ENCODE assay signal across 1 cellular context in the genomic region with DNA sequence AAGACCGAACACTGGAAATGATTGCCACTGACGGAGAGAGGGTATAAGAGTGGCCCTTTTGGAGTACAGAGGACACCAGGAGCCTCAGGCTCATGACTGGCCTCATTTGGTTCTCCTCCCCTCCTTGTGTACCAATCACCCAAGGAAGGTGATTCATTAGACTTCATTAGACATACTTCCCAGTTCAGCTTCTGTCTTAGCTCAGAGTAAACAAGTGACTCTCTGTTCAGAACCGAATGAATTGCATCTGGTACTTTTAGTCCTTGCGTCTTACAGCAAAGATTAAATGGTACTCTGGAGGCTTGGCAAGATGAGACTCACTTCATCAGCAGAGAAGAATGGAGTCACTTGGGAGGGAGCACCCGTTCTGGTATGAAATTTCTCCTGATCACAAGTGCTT.
TF ChIP-seq lines count a peak whose summit lies in the region.

No MANE protein-coding gene starts in this region.

TF ChIP-seq in IMR-90, 13 proteins besides CTCF, POLR2A, EP300 and RAD21 (continued from another document):
- TF ChIP-seq CHD1 (IDR thresholded peaks at IDR 0.05; ENCODE audit: low read depth, low read length) (no peak), RFX5 (IDR thresholded peaks at IDR 0.05; ENCODE audit: low read depth, low read length) (no peak), NFE2L2 (IDR thresholded peaks at IDR 0.05; ENCODE audit: low read depth, low read length) (no peak)
- TF ChIP-seq, protein P1, sequence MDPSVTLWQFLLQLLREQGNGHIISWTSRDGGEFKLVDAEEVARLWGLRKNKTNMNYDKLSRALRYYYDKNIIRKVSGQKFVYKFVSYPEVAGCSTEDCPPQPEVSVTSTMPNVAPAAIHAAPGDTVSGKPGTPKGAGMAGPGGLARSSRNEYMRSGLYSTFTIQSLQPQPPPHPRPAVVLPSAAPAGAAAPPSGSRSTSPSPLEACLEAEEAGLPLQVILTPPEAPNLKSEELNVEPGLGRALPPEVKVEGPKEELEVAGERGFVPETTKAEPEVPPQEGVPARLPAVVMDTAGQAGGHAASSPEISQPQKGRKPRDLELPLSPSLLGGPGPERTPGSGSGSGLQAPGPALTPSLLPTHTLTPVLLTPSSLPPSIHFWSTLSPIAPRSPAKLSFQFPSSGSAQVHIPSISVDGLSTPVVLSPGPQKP (IDR thresholded peaks at IDR 0.05; ENCODE audit: borderline replicate concordance, low read depth, low read length), result no peak
TF ChIP-seq in IMR-90: peak in this region for 0.
